Comparison of ENCODE assay signal across 8 cellular contexts in genomic region chr16:57734925-57735754, GRCh38. TPM values are rescaled to one million over a fixed set of nuclear protein-coding genes. Genes with fewer than 3 reads are reported as not detected.
DNase-seq lines count a peak whose midpoint lies in the region; ATAC-seq and TF ChIP-seq lines count a peak whose summit lies in the region.

No MANE protein-coding gene starts in this region.

- peaks cover 12% of the 10 kb centered on the region for H3K9me3 Mint-ChIP-seq in activated naive CD8-positive, alpha-beta T cell treated with anti-CD3 and anti-CD28 coated beads, Interleukin-2, amount 50 U/mL, for 24 hours

- H2AFZ ChIP-seq in SU-DHL-6 (ENCODE audit: low read depth, low read length, severe bottlenecking): peak overlapping the region; percentile 94

- H3K36me3 Mint-ChIP-seq in activated naive CD8-positive, alpha-beta T cell treated with anti-CD3 and anti-CD28 coated beads, Interleukin-2, amount 50 U/mL, for 24 hours (ENCODE audit: low read depth): peaks cover 19% of the 10 kb centered on the region

- no peaks in the 10 kb centered on the region for H4K20me1 ChIP-seq in SU-DHL-6 (ENCODE audit: low read depth, low read length)

- ATAC-seq in HG02763 (IDR thresholded peaks at IDR 0.05; ENCODE audit: unreplicated experiment): peak; percentile 91
- ATAC-seq in activated naive CD8-positive, alpha-beta T cell treated with anti-CD3 and anti-CD28 coated beads, Interleukin-2, amount 50 U/mL, for 24 hours: peak; percentile 91
- peak; percentile 96 for ATAC-seq in Right ventricle myocardium superior (ENCODE audit: poor library complexity)

- no peaks in the 10 kb centered on the region for H3K9me2 ChIP-seq in SU-DHL-6 (replicated peaks; ENCODE audit: insufficient read depth, low read length)

- H3K4me2 ChIP-seq in SU-DHL-6 (ENCODE audit: low read depth, low read length, poor library complexity, severe bottlenecking): peak overlapping the region; percentile 99

- no peaks in the 10 kb centered on the region for H3F3A ChIP-seq in SU-DHL-6 (ENCODE audit: insufficient read depth)

- peak overlapping the region; percentile 93 for H3K27ac Mint-ChIP-seq in activated naive CD8-positive, alpha-beta T cell treated with anti-CD3 and anti-CD28 coated beads, Interleukin-2, amount 50 U/mL, for 24 hours

- H3K27ac ChIP-seq in SU-DHL-6 (ENCODE audit: low read depth, low read length) (peak overlapping the region; percentile 35), ovary (peak overlapping the region in 1 of 2 donors; percentile 74), thyroid gland (peak overlapping the region; percentile 41 to 78 (median 56))

- intact Hi-C loops in Right ventricle myocardium superior (cut with DNase I): no loop called here
- intact Hi-C loops in ovary (cut with DNase I): loop anchor here in 1 of 4 donors (10.0 kb wide), 1 partner anchor 800 kb away; the partner anchor contains the start of gene HERPUD1
- intact Hi-C loops in thyroid gland (cut with DNase I): no loop called here

- DNase-seq in NCI-H1417 (lab: John Stamatoyannopoulos, UW): peak; percentile 99 to 100 (median 99)
- peak; percentile 98 for DNase-seq in activated naive CD8-positive, alpha-beta T cell treated with anti-CD3 and anti-CD28 coated beads, Interleukin-2, amount 50 U/mL, for 24 hours
- DNase-seq in Right ventricle myocardium superior: peak; percentile 99
- DNase-seq in ovary: peak; percentile 98 to 99 (median 98)
- peak; percentile 99 for DNase-seq in thyroid gland

- TF ChIP-seq POLR2A in ovary (IDR thresholded peaks at IDR 0.05) (peak; percentile 36), thyroid gland (IDR thresholded peaks at IDR 0.05) (peak in 1 of 2 donors; percentile 68)

- H3K36me3 ChIP-seq in SU-DHL-6 (ENCODE audit: low read length) (no peaks in the 10 kb centered on the region), ovary (no peaks in the 10 kb centered on the region), thyroid gland (no peaks in the 10 kb centered on the region)

- H3K9ac ChIP-seq in SU-DHL-6 (ENCODE audit: low read length): peak overlapping the region; percentile 97

- 0 to 1% (median 1%) methylated on average over 41 to 45 of the region's 45 CpGs for WGBS in ovary, 3 donors
- 0% methylated on average over 34 to 36 of the region's 45 CpGs for WGBS in thyroid gland, 2 donors

- H3K4me1 Mint-ChIP-seq in activated naive CD8-positive, alpha-beta T cell treated with anti-CD3 and anti-CD28 coated beads, Interleukin-2, amount 50 U/mL, for 24 hours: peaks cover 34% of the 10 kb centered on the region

- TF ChIP-seq CTCF in GM12875 (IDR thresholded peaks at IDR 0.05; ENCODE audit: borderline replicate concordance, insufficient read depth, low read depth, low read length) (no peak), SU-DHL-6 (IDR thresholded peaks at IDR 0.05; ENCODE audit: insufficient read depth, low read length, poor library complexity, severe bottlenecking) (no peak), ovary (IDR thresholded peaks at IDR 0.05) (no peak), thyroid gland (IDR thresholded peaks at IDR 0.05) (no peak)

- H3K4me1 ChIP-seq in ovary (ENCODE audit: insufficient read depth) (peaks cover 2% of the 10 kb centered on the region), thyroid gland (peaks cover 20 to 21% of the 10 kb centered on the region in 2 donors)

- H3K79me2 ChIP-seq in SU-DHL-6 (ENCODE audit: insufficient read depth, low read length): no peaks in the 10 kb centered on the region

- peak overlapping the region; percentile 97 for H3K4me3 Mint-ChIP-seq in activated naive CD8-positive, alpha-beta T cell treated with anti-CD3 and anti-CD28 coated beads, Interleukin-2, amount 50 U/mL, for 24 hours

- H3K9me3 ChIP-seq in SU-DHL-6 (ENCODE audit: insufficient read depth, low read length): peaks cover 8% of the 10 kb centered on the region; the same call in 1 of the 2 replicates
- no peaks in the 10 kb centered on the region for H3K9me3 ChIP-seq in ovary
- H3K9me3 ChIP-seq in thyroid gland: no peaks in the 10 kb centered on the region

- H3K27me3 ChIP-seq in SU-DHL-6 (ENCODE audit: low read length): no peaks in the 10 kb centered on the region
- no peaks in the 10 kb centered on the region for H3K27me3 ChIP-seq in ovary
- no peaks in the 10 kb centered on the region for H3K27me3 ChIP-seq in thyroid gland

- H3K27me3 Mint-ChIP-seq in activated naive CD8-positive, alpha-beta T cell treated with anti-CD3 and anti-CD28 coated beads, Interleukin-2, amount 50 U/mL, for 24 hours: peaks cover 2% of the 10 kb centered on the region

- H3K4me3 ChIP-seq in GM12875 (ENCODE audit: low read depth, low read length) (peak overlapping the region; percentile 95), SU-DHL-6 (ENCODE audit: insufficient read depth, low read length, poor library complexity, severe bottlenecking) (peak overlapping the region; percentile 97), ovary (peak overlapping the region; percentile 89), thyroid gland (replicated peaks in 1 of 3) (peak overlapping the region; percentile 52 to 59 (median 58))

- TF ChIP-seq EP300 in ovary (IDR thresholded peaks at IDR 0.05): no peak

RNA-seq across cellular contexts. Expression of gene KATNB1, which starts 0.4 kb away (rescaled TPM):
- 9.4 TPM for total RNA-seq in Right ventricle myocardium superior
- 10 to 100 TPM in 5 of 7 donors, 1 to 10 TPM in 2; 7.7 to 20.2 (median 14.9) TPM for total RNA-seq in ovary
- polyA plus RNA-seq in ovary: 10 to 100 TPM in 1 of 2 donors, 1 to 10 TPM in 1; 3.4 to 11.0 TPM
- total RNA-seq in thyroid gland: 10 to 100 TPM; 11.4 to 27.6 (median 26.1) TPM

RNA-seq across cellular contexts. Expression of gene DRC7, which starts 40.5 kb away (rescaled TPM):
- total RNA-seq in Right ventricle myocardium superior: not detected
- 10 to 100 TPM in 1 of 7 donors, 1 to 10 TPM in 1, under 1 TPM in 3, not detected in 2; 0.36 to 12.5 (median 0.84) TPM for total RNA-seq in ovary
- under 1 TPM in 1 of 2 donors, not detected in 1; 0.07 TPM for polyA plus RNA-seq in ovary
- 1 to 10 TPM in 1 of 4 donors, under 1 TPM in 1, not detected in 2; 0.22 to 7.1 TPM for total RNA-seq in thyroid gland
